Comparison of ENCODE assay signal across 8 cellular contexts in genomic region chr17:59806322-59806721, GRCh38.
DNase-seq lines count a peak whose midpoint lies in the region; ATAC-seq and TF ChIP-seq lines count a peak whose summit lies in the region.
"Not testable (repeated sequence)": the region's sequence is repeated elsewhere in the genome, so short reads cannot be mapped to it uniquely, and the experiment has no call there.

No MANE protein-coding gene starts in this region.

- CTCF ChIA-PET in Calu3 (lab: Charles Lee): interaction anchor here (0.7 kb wide), 1 partner anchor 10 kb away, joined by 3 read pairs; no protein-coding TSS in a partner anchor

- H3K4me3 Mint-ChIP-seq in Calu3 (ENCODE audit: low read depth, unreplicated experiment): not testable (repeated sequence)

- H3K27me3 ChIP-seq in ACC112 (ENCODE audit: insufficient read depth, low read length); Karpas-422 (ENCODE audit: low read length); adipocyte (replicated peaks; ENCODE audit: control insufficient read depth, insufficient read depth, low read length); left lung; osteoblast (ENCODE audit: insufficient read depth, low read length); vagina: not testable (repeated sequence)

- BruUV-seq in Calu3 (replicated peaks; lab: Mats Ljungman, UMichigan): not testable (repeated sequence)

- H3K4me3 ChIP-seq in ACC112 (ENCODE audit: low read depth, low read length); Karpas-422 (ENCODE audit: low read length); adipocyte (ENCODE audit: low read length); left lung; osteoblast (ENCODE audit: insufficient read depth, low read length); skin epidermis; vagina: not testable (repeated sequence)

- TF ChIP-seq CTCF in Calu3 (IDR thresholded peaks at IDR 0.05; ENCODE audit: unreplicated experiment); left lung (IDR thresholded peaks at IDR 0.05); osteoblast (IDR thresholded peaks at IDR 0.05; ENCODE audit: extremely low read depth, low read depth, low read length); vagina (IDR thresholded peaks at IDR 0.05): not testable (repeated sequence)

- H3K9me3 Mint-ChIP-seq in Calu3 (ENCODE audit: low read depth, unreplicated experiment): not testable (repeated sequence)

- peaks cover 17% of the 10 kb centered on the region for H3K36me3 Mint-ChIP-seq in Calu3 (ENCODE audit: insufficient read depth, unreplicated experiment)

- TF ChIP-seq POLR2A in vagina (IDR thresholded peaks at IDR 0.05): not testable (repeated sequence)

- H3K27ac ChIP-seq in ACC112 (ENCODE audit: low read depth, low read length) (peak overlapping the region; percentile 91; the same call in 1 of the 2 replicates), left lung (peak overlapping the region; percentile 78 to 91), osteoblast (ENCODE audit: low read depth, low read length) (peak overlapping the region; percentile 97), skin epidermis (peak overlapping the region in 18 of 21 experiments; percentile 19 to 91 (median 80)), vagina (peak overlapping the region; percentile 78)
- H3K27ac ChIP-seq in Karpas-422 (ENCODE audit: low read length): not testable (repeated sequence)

- H3K4me2 ChIP-seq in Karpas-422 (ENCODE audit: low read depth, low read length, poor library complexity, severe bottlenecking); osteoblast (ENCODE audit: insufficient read depth, low read length): not testable (repeated sequence)

- H3K9me2 ChIP-seq in Karpas-422 (replicated peaks; ENCODE audit: insufficient read depth, low read length): not testable (repeated sequence)

- intact Hi-C loops in Calu3 (cut with micrococcal nuclease; ENCODE audit: unreplicated experiment): loop anchor here (2.0 kb wide), 1 partner anchor 22 kb away; no protein-coding TSS in a partner anchor
- intact Hi-C loops in left lung (cut with DNase I); vagina (cut with DNase I): not testable (repeated sequence)

- not testable (repeated sequence) for H2AFZ ChIP-seq in ACC112 (ENCODE audit: low read length, unreplicated experiment); Karpas-422 (ENCODE audit: low read length); osteoblast (ENCODE audit: low read length)

- H3K27ac Mint-ChIP-seq in Calu3 (ENCODE audit: unreplicated experiment): peak overlapping the region; percentile 67

- not testable (repeated sequence) for H3K4me1 Mint-ChIP-seq in Calu3 (ENCODE audit: low read depth, unreplicated experiment)

- DNase-seq in Calu3; adipocyte (ENCODE audit: low read depth); left lung; osteoblast (ENCODE audit: insufficient read length, low spot score, missing footprints); vagina (ENCODE audit: extremely low spot score in 2 of 2): not testable (repeated sequence)
- DNase-seq in Karpas-422: peak; percentile 34

- not testable (repeated sequence) for H3K79me2 ChIP-seq in ACC112 (ENCODE audit: control insufficient read depth, insufficient read depth, low read length, unreplicated experiment); osteoblast (ENCODE audit: insufficient read depth, low read length)
- H3K79me2 ChIP-seq in Karpas-422 (ENCODE audit: low read length): peaks cover 12% of the 10 kb centered on the region

- not testable (repeated sequence) for H3K9ac ChIP-seq in Karpas-422 (ENCODE audit: low read length)
- H3K9ac ChIP-seq in adipocyte (ENCODE audit: low read length): peak overlapping the region; percentile 81

- not testable (repeated sequence) for H3K9me3 ChIP-seq in Karpas-422 (ENCODE audit: low read length); adipocyte (ENCODE audit: control insufficient read depth, low read length); left lung; osteoblast (ENCODE audit: low read depth, low read length); vagina

- H3K27me3 Mint-ChIP-seq in Calu3 (ENCODE audit: unreplicated experiment): not testable (repeated sequence)

- H3K4me1 ChIP-seq in ACC112 (ENCODE audit: control insufficient read depth, insufficient read depth, low read length, unreplicated experiment): peaks cover 31% of the 10 kb centered on the region
- peaks cover 28% of the 10 kb centered on the region for H3K4me1 ChIP-seq in Karpas-422 (ENCODE audit: low read length)
- H3K4me1 ChIP-seq in adipocyte (ENCODE audit: control insufficient read depth, insufficient read depth, low read length): peaks cover 47% of the 10 kb centered on the region
- peaks cover 0 to 48% of the 10 kb centered on the region in 2 donors for H3K4me1 ChIP-seq in left lung
- peaks cover 53% of the 10 kb centered on the region for H3K4me1 ChIP-seq in osteoblast (ENCODE audit: insufficient read depth, low read length)
- H3K4me1 ChIP-seq in vagina: not testable (repeated sequence)

- not testable (repeated sequence) for H4K20me1 ChIP-seq in Karpas-422 (ENCODE audit: insufficient read depth, low read depth, low read length); osteoblast (ENCODE audit: insufficient read depth, low read length)

- ATAC-seq in left lung: not testable (repeated sequence)

- H3K36me3 ChIP-seq in ACC112 (ENCODE audit: insufficient read depth, low read length); Karpas-422 (ENCODE audit: insufficient read depth, low read length); adipocyte (ENCODE audit: control insufficient read depth, insufficient read depth, low read length, severe bottlenecking); left lung; osteoblast (ENCODE audit: insufficient read depth, low read length); vagina: not testable (repeated sequence)
